18 cellular contexts compared by ENCODE assay signal in the genomic region with DNA sequence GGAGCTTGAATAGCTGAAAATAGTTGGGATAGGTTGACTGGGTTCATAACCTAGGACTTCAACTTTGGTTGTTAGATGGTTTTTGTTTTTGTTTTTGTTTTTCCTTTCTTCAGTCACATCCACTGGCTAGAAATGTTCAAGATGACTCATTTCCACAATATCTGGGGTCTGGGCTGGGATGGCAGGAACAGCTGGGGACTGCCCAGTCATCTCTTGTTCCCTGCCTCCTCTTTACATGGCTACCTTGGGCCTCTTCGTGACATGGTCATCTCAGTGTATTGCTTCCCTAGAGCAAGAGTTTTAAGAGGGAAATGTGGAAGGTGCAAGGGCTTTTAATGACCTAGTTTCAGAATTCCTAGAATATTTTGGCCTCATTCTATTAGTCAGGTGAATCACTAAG.
"Had no signal": no experiment of that assay in that cellular context is flagged by ENCODE, and none has a peak within 500 bp of the region (broad histone marks: within the 10 kb centered on the region; RNA-seq: fewer than 3 reads in every experiment).

No MANE protein-coding gene starts in this region.

- DNase-seq: hypothalamus; immature natural killer cell; left ventricle myocardium inferior; naive thymus-derived CD4-positive, alpha-beta T cell; ovary; right lobe of liver; stimulated activated CD4-positive, alpha-beta T cell treated with anti-CD3 and anti-CD28 coated beads, Interleukin-12 subunit alpha, Interleukin-12 subunit beta, amount 100 ng/mL, for 4 hours; stimulated activated CD4-positive, alpha-beta T cell treated with anti-CD3 and anti-CD28 coated beads, Interleukin-15, amount 100 ng/mL, for 24 hours; stimulated activated CD4-positive, alpha-beta T cell treated with anti-CD3 and anti-CD28 coated beads, Interleukin-2, amount 100 ng/mL, for 24 hours; stimulated activated CD4-positive, alpha-beta T cell treated with anti-CD3 and anti-CD28 coated beads, Interleukin-4, amount 100 ng/mL, for 1 hour; stimulated activated naive B cell treated with anti-CD40 and anti-IgM and Interleukin-4, amounts not matched to agents 10 μg/mL and 1 μg/mL and 100 μg/mL, for 72 hours; stimulated activated naive CD8-positive, alpha-beta T cell treated with anti-CD3 and anti-CD28 coated beads, Interleukin-15, Interleukin-2, amounts not matched to agents 100 U/mL and 50 U/mL, for 24 hours; stomach; testis; thyroid gland; transverse colon; upper lobe of left lung had no signal

- FAIRE-seq: islet of Langerhans had no signal
